In the genomic region with DNA sequence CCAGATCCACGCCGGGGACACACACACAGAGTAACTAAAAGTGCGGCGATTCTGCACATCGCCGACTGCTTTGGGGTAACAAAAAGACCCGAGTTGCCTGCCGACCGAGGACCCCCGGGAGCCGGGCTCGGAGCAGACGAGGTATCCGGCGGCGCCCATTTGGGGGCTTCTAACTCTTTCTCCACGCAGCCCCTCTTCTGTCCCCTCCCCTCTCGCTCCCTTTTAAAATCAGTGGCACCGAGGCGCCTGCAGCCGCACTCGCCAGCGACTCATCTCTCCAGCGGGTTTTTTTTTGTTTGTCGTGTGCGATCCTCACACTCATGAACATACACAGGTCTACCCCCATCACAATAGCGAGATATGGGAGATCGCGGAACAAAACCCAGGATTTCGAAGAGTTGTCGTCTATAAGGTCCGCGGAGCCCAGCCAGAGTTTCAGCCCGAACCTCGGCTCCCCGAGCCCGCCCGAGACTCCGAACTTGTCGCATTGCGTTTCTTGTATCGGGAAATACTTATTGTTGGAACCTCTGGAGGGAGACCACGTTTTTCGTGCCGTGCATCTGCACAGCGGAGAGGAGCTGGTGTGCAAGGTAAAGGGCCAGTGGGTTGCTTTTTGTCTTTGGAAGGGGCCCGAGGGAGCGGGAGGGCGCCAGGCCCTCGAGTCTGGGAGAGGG, we compare ENCODE assay signal across 8 cellular contexts. TPM values are rescaled to one million over a fixed set of nuclear protein-coding genes. Genes with fewer than 3 reads are reported as not detected.
DNase-seq lines count a peak whose midpoint lies in the region; ATAC-seq, FAIRE-seq and TF ChIP-seq lines count a peak whose summit lies in the region.

No MANE protein-coding gene starts in this region.

- peak overlapping the region; percentile 5; the same call in 2 of the 3 replicates for H2BK15ac ChIP-seq in IMR-90 (ENCODE audit: low read depth, low read length)
- H2BK15ac ChIP-seq in H1 (ENCODE audit: low read length): peak overlapping the region; percentile 24; the same call in 1 of the 2 replicates

- no peak for FAIRE-seq in H1 (lab: Jason Lieb, UNC)
- FAIRE-seq in GM19239 (lab: Jason Lieb, UNC): no peak

- dilution Hi-C loops in IMR-90 (cut with HindIII; ENCODE audit: low sequenced_read_pairs, unreplicated experiment): no loop called here

- H3K23ac ChIP-seq in IMR-90 (ENCODE audit: low read depth, low read length): peak overlapping the region; percentile 97
- no peak overlapping the region for H3K23ac ChIP-seq in H1 (ENCODE audit: insufficient read length)

- H3K79me2 ChIP-seq in H1 (ENCODE audit: control insufficient read depth in 1 of 2, insufficient read depth in 2 of 2, low read length in 2 of 2): peaks cover 15 to 54% of the 10 kb centered on the region in 2 experiments

- TF ChIP-seq CTCF in IMR-90 (conservative IDR thresholded peaks at IDR 0.05; ENCODE audit: low read depth, low read length) (no peak), H1 (IDR thresholded peaks at IDR 0.05; ENCODE audit: control extremely low read depth in 1 of 3, insufficient read depth in 1 of 3, low read depth in 1 of 3, low read length in 3 of 3) (no peak), upper lobe of left lung (IDR thresholded peaks at IDR 0.05) (no peak)

- H2BK20ac ChIP-seq in IMR-90 (ENCODE audit: low read depth, low read length) (peak overlapping the region; percentile 64; the same call in 1 of the 2 replicates), H1 (ENCODE audit: low read length) (no peak overlapping the region; the same call in 1 of the 2 replicates)

- no peaks in the 10 kb centered on the region for H3K9me3 Mint-ChIP-seq in activated CD4-positive, alpha-beta T cell treated with anti-CD3 and anti-CD28 coated beads, Interleukin-2, amount 10 ng/mL, durations not matched to agents 7 days and 5 days
- H3K9me3 Mint-ChIP-seq in naive B cell: no peaks in the 10 kb centered on the region

- TF ChIP-seq RAD21 in IMR-90 (IDR thresholded peaks at IDR 0.05; ENCODE audit: low read length) (0 out of 2 replicates have a peak, but pooled peaks have one; percentile 4), H1 (IDR thresholded peaks at IDR 0.05 in 1 of 2, conservative IDR thresholded peaks at IDR 0.05 in 1 of 2; ENCODE audit: low read depth in 2 of 2, low read length in 2 of 2) (no peak)

- H2BK120ac ChIP-seq in IMR-90 (ENCODE audit: low read depth, low read length) (peak overlapping the region; percentile 87), H1 (replicated peaks; ENCODE audit: low read depth, low read length) (no peak overlapping the region)

- H3K27ac Mint-ChIP-seq in activated CD4-positive, alpha-beta T cell treated with anti-CD3 and anti-CD28 coated beads, Interleukin-2, amount 10 ng/mL, durations not matched to agents 7 days and 5 days: peak overlapping the region; percentile 94
- peak overlapping the region; percentile 93 to 98 (median 96) for H3K27ac Mint-ChIP-seq in naive B cell

- no peaks in the 10 kb centered on the region for H3K27me3 ChIP-seq in IMR-90 (ENCODE audit: control insufficient read depth, insufficient read depth, low read length)
- no peaks in the 10 kb centered on the region for H3K27me3 ChIP-seq in H1 (replicated peaks in 1 of 4; ENCODE audit: control insufficient read depth in 3 of 4, extremely low read depth in 1 of 4, insufficient read depth in 3 of 4, low read length in 3 of 4)
- H3K27me3 ChIP-seq in upper lobe of left lung: no peaks in the 10 kb centered on the region

- CTCF ChIA-PET in IMR-90 (lab: Yijun Ruan, JAX) (interaction anchor here (0.9 to 2.7 kb wide), 5 partner anchors 184 to 668 kb away, joined by 3 to 12 read pairs (median 3); no protein-coding TSS in a partner anchor), H1 (lab: Charles Lee; ENCODE audit: partially characterized antibody) (interaction anchor here (0.6 to 3.9 kb wide), 10 partner anchors 22 to 1443 kb away, joined by 3 to 22 read pairs (median 3); no protein-coding TSS in a partner anchor)
- CTCF ChIA-PET in activated CD4-positive, alpha-beta T cell treated with anti-CD3 and anti-CD28 coated beads, Interleukin-2, amount 10 ng/mL, durations not matched to agents 7 days and 5 days (lab: Charles Lee): interaction anchor here (0.7 to 2.8 kb wide), 12 partner anchors 8 to 932 kb away, joined by 3 to 13 read pairs (median 4); no protein-coding TSS in a partner anchor

- TF ChIP-seq POLR2A in IMR-90 (IDR thresholded peaks at IDR 0.05; ENCODE audit: low read depth, low read length) (peak; percentile 34; the same call in 1 of the 2 replicates), H1 (IDR thresholded peaks at IDR 0.05; ENCODE audit: control extremely low read depth in 1 of 2, low read depth in 2 of 2, low read length in 2 of 2) (no peak; a peak in 1 of 3 replicates), upper lobe of left lung (IDR thresholded peaks at IDR 0.05) (no peak)

- H3K4me1 ChIP-seq in IMR-90 (ENCODE audit: control insufficient read depth, insufficient read depth, low read length): peaks cover 16% of the 10 kb centered on the region
- H3K4me1 ChIP-seq in H1 (replicated peaks in 1 of 4; ENCODE audit: control insufficient read depth in 3 of 4, insufficient read depth in 4 of 4, low read length in 3 of 4): peaks cover 4 to 16% (median 9%) of the 10 kb centered on the region in 4 experiments; a peak in 6 of 7 replicates
- peaks cover 20 to 54% (median 45%) of the 10 kb centered on the region in 4 donors for H3K4me1 ChIP-seq in upper lobe of left lung

- peaks cover 60% of the 10 kb centered on the region for H3K4me1 Mint-ChIP-seq in activated CD4-positive, alpha-beta T cell treated with anti-CD3 and anti-CD28 coated beads, Interleukin-2, amount 10 ng/mL, durations not matched to agents 7 days and 5 days
- H3K4me1 Mint-ChIP-seq in naive B cell: peaks cover 44 to 58% (median 53%) of the 10 kb centered on the region in 3 donors

- H3K4me2 ChIP-seq in IMR-90 (ENCODE audit: low read depth, low read length): peak overlapping the region; percentile 68
- H3K4me2 ChIP-seq in H1 (ENCODE audit: insufficient read depth in 1 of 2, low read depth in 2 of 2, low read length in 2 of 2): peak overlapping the region; percentile 68 to 83

- peak overlapping the region; percentile 95 for H3K4me3 Mint-ChIP-seq in activated CD4-positive, alpha-beta T cell treated with anti-CD3 and anti-CD28 coated beads, Interleukin-2, amount 10 ng/mL, durations not matched to agents 7 days and 5 days
- peak overlapping the region; percentile 96 to 100 (median 98) for H3K4me3 Mint-ChIP-seq in naive B cell

- intact Hi-C loops in IMR-90 (cut with micrococcal nuclease): loop anchor here (1.0 to 5.0 kb wide), 12 partner anchors 161 to 888 kb away; no protein-coding TSS in a partner anchor

- H3K9me1 ChIP-seq in IMR-90 (ENCODE audit: insufficient read depth, low read length): peaks cover 9% of the 10 kb centered on the region; the same call in 1 of the 2 replicates

- H3K23me2 ChIP-seq in H1 (ENCODE audit: low read depth, low read length): peaks cover 3% of the 10 kb centered on the region; the same call in 1 of the 2 replicates

- peak overlapping the region; percentile 13 for H2AK9ac ChIP-seq in IMR-90 (replicated peaks; ENCODE audit: low read depth, low read length, poor library complexity)

- peak overlapping the region; percentile 43; the same call in 1 of the 2 replicates for H4K91ac ChIP-seq in IMR-90 (ENCODE audit: insufficient read depth, low read depth, low read length)
- peak overlapping the region; percentile 76 for H4K91ac ChIP-seq in H1 (replicated peaks; ENCODE audit: insufficient read length, low read length)

- H4K8ac ChIP-seq in IMR-90 (ENCODE audit: low read depth in 2 of 2, low read length in 2 of 2) (peak overlapping the region; percentile 52 to 86; a peak in 3 of 4 replicates), H1 (ENCODE audit: extremely low read depth, insufficient read depth, low read length) (peak overlapping the region; percentile 87; the same call in 1 of the 2 replicates)

- H3K4me3 ChIP-seq in IMR-90 (ENCODE audit: insufficient read depth, low read depth, low read length) (peak overlapping the region; percentile 92), H1 (ENCODE audit: extremely low read depth in 1 of 4, insufficient read depth in 2 of 4, low read depth in 3 of 4, low read length in 4 of 4) (peak overlapping the region; percentile 74 to 95 (median 83)), upper lobe of left lung (peak overlapping the region; percentile 61 to 83 (median 74))

- H3K56ac ChIP-seq in IMR-90 (ENCODE audit: extremely low read depth, insufficient read depth, low read length) (peak overlapping the region; percentile 62), H1 (replicated peaks; ENCODE audit: insufficient read length, low read depth, low read length) (peak overlapping the region; percentile 77)

- H4K20me1 ChIP-seq in IMR-90 (ENCODE audit: insufficient read depth, low read length): peaks cover 29% of the 10 kb centered on the region; the same call in 1 of the 2 replicates
- peaks cover 13 to 24% of the 10 kb centered on the region in 2 experiments for H4K20me1 ChIP-seq in H1 (replicated peaks in 1 of 2; ENCODE audit: control insufficient read depth in 1 of 2, insufficient read depth in 2 of 2, low read length in 2 of 2)

- in situ Hi-C loops in IMR-90 (cut with MboI; ENCODE audit: low sequenced_read_pairs): loop anchor here (5.0 to 10.0 kb wide), 6 partner anchors 289 to 886 kb away; no protein-coding TSS in a partner anchor

- 0% methylated on average over 20 of the region's 50 CpGs; no CpG with 5 or more reads in 1 of the 2 experiments for WGBS in IMR-90 (ENCODE audit: extremely low coverage in 2 of 2, insufficient read length in 1 of 2), 2 experiments
- 1% methylated on average over 50 of the region's 50 CpGs; no CpG with 5 or more reads in 1 of the 2 experiments for WGBS in H1 (ENCODE audit: extremely low coverage in 1 of 2, insufficient coverage in 1 of 2, insufficient read length in 1 of 2, insufficient replicate concordance in 2 of 2, low coverage in 1 of 2, low lambda C conversion rate in 2 of 2, missing lambda C conversion rate in 1 of 2), 2 experiments
- WGBS in upper lobe of left lung, 2 donors: 1 to 3% methylated on average over 35 to 48 of the region's 50 CpGs

- H3K4ac ChIP-seq in IMR-90 (ENCODE audit: low read depth, low read length) (peak overlapping the region; percentile 89), H1 (replicated peaks; ENCODE audit: insufficient read length, low read depth, low read length) (peak overlapping the region; percentile 44)

- H3K36me3 Mint-ChIP-seq in activated CD4-positive, alpha-beta T cell treated with anti-CD3 and anti-CD28 coated beads, Interleukin-2, amount 10 ng/mL, durations not matched to agents 7 days and 5 days (ENCODE audit: low read depth): peaks cover 54% of the 10 kb centered on the region
- H3K36me3 Mint-ChIP-seq in naive B cell: peaks cover 0 to 9% of the 10 kb centered on the region in 2 donors

- H3K27ac ChIP-seq in IMR-90 (ENCODE audit: insufficient read depth, low read length) (peak overlapping the region; percentile 93), H1 (ENCODE audit: low read depth, low read length) (0 out of 2 replicates have a peak overlapping the region, but pooled peaks have one; percentile 17), upper lobe of left lung (peak overlapping the region; percentile 90 to 98 (median 93))

- ATAC-seq in IMR-90 (ENCODE audit: low read depth) (no peak), naive B cell (ENCODE audit: low read depth in 2 of 2) (no peak), upper lobe of left lung (ENCODE audit: low FRiP score in 2 of 2) (no peak)

- peak overlapping the region; percentile 78 for H2BK5ac ChIP-seq in IMR-90 (ENCODE audit: low read depth, low read length, poor library complexity, severe bottlenecking)
- peak overlapping the region; percentile 62; the same call in 1 of the 2 replicates for H2BK5ac ChIP-seq in H1 (ENCODE audit: low read depth, low read length)

- H3K9me3 ChIP-seq in IMR-90 (ENCODE audit: control insufficient read depth, insufficient read depth, low read length): no peaks in the 10 kb centered on the region
- H3K9me3 ChIP-seq in H1 (ENCODE audit: insufficient read depth in 2 of 2, low read depth in 1 of 2, low read length in 1 of 2): no peaks in the 10 kb centered on the region
- no peaks in the 10 kb centered on the region for H3K9me3 ChIP-seq in upper lobe of left lung

- 0 out of 2 replicates have a peak overlapping the region, but pooled peaks have one; percentile 0 for H2AK5ac ChIP-seq in IMR-90 (ENCODE audit: low read depth, low read length)
- no peak overlapping the region for H2AK5ac ChIP-seq in H1 (ENCODE audit: low read depth, low read length)

- peaks cover 12% of the 10 kb centered on the region for H3K27me3 Mint-ChIP-seq in activated CD4-positive, alpha-beta T cell treated with anti-CD3 and anti-CD28 coated beads, Interleukin-2, amount 10 ng/mL, durations not matched to agents 7 days and 5 days
- H3K27me3 Mint-ChIP-seq in naive B cell: no peaks in the 10 kb centered on the region

- DNase-seq in COLO668 (lab: John Stamatoyannopoulos, UW; ENCODE audit: unreplicated experiment): peak; percentile 44
- peak; percentile 27 for DNase-seq in IMR-90
- DNase-seq in activated CD4-positive, alpha-beta T cell treated with anti-CD3 and anti-CD28 coated beads, Interleukin-2, amount 10 ng/mL, durations not matched to agents 7 days and 5 days: peak; percentile 33
- DNase-seq in H1 (ENCODE audit: low read depth in 1 of 2, low spot score in 2 of 2): peak in 1 of 2 experiments; percentile 64
- peak; percentile 25 for DNase-seq in naive B cell
- peak; percentile 45 to 75 for DNase-seq in upper lobe of left lung
- no peak for DNase-seq in GM19239 (ENCODE audit: insufficient read length, low spot score)
- no peak for DNase-seq in hippocampal formation (lab: John Stamatoyannopoulos, UW)

- H3K18ac ChIP-seq in IMR-90 (ENCODE audit: low read depth, low read length): peak overlapping the region; percentile 89
- peak overlapping the region; percentile 65 for H3K18ac ChIP-seq in H1 (ENCODE audit: extremely low read depth, low read length)

- TSS peak; percentile 68 for BruUV-seq in IMR-90 (replicated peaks; lab: Mats Ljungman, UMichigan)

- H2AFZ ChIP-seq in IMR-90 (replicated peaks; ENCODE audit: low read length, poor library complexity) (peak overlapping the region; percentile 89), H1 (ENCODE audit: low read length) (no peak overlapping the region)

- H4K5ac ChIP-seq in IMR-90 (ENCODE audit: low read depth, low read length) (peak overlapping the region; percentile 61), H1 (ENCODE audit: insufficient read length, low read depth, low read length) (no peak overlapping the region)

- H3K9ac ChIP-seq in IMR-90 (ENCODE audit: low read depth, low read length) (peak overlapping the region; percentile 93), H1 (replicated peaks in 1 of 4; ENCODE audit: extremely low read depth in 1 of 4, low read depth in 3 of 4, low read length in 3 of 4) (peak overlapping the region; percentile 46 to 81 (median 76))

- peak overlapping the region; percentile 93 for H3K14ac ChIP-seq in IMR-90 (replicated peaks; ENCODE audit: low read depth, low read length)
- no peak overlapping the region for H3K14ac ChIP-seq in H1 (ENCODE audit: insufficient read length)

- POLR2A ChIA-PET in IMR-90 (lab: Charles Lee; ENCODE audit: unreplicated experiment) (no interaction called here), H1 (lab: Charles Lee; ENCODE audit: partially characterized antibody) (interaction anchor here (1.1 to 1.5 kb wide), 4 partner anchors 14 to 973 kb away, joined by 3 to 5 read pairs (median 4); no protein-coding TSS in a partner anchor)
- POLR2A ChIA-PET in activated CD4-positive, alpha-beta T cell treated with anti-CD3 and anti-CD28 coated beads, Interleukin-2, amount 10 ng/mL, durations not matched to agents 7 days and 5 days (lab: Charles Lee): interaction anchor here (0.6 to 0.9 kb wide), 3 partner anchors 9 to 531 kb away, joined by 3 to 6 read pairs (median 3); no protein-coding TSS in a partner anchor

- H3K36me3 ChIP-seq in IMR-90 (ENCODE audit: control insufficient read depth, insufficient read depth, low read length) (peaks cover 2% of the 10 kb centered on the region; the same call in 1 of the 2 replicates), H1 (ENCODE audit: control insufficient read depth in 2 of 4, insufficient read depth in 4 of 4, low read length in 3 of 4) (peaks cover 0 to 4% (median under 1%) of the 10 kb centered on the region in 4 experiments; a peak in 1 of 8 replicates), upper lobe of left lung (peaks cover 0 to under 1% (median 0%) of the 10 kb centered on the region in 4 donors)

- H3K79me1 ChIP-seq in IMR-90 (ENCODE audit: low read depth in 1 of 2, low read length in 2 of 2): peaks cover 0 to 57% of the 10 kb centered on the region in 2 experiments; a peak in 3 of 4 replicates
- no peaks in the 10 kb centered on the region; the same call in 1 of the 2 replicates for H3K79me1 ChIP-seq in H1 (ENCODE audit: low read depth, low read length)

- TF ChIP-seq EP300 in H1 (IDR thresholded peaks at IDR 0.05; ENCODE audit: borderline replicate concordance in 1 of 2, low read depth in 2 of 2, low read length in 2 of 2) (no peak), upper lobe of left lung (IDR thresholded peaks at IDR 0.05) (no peak)

- no peak overlapping the region for H2BK12ac ChIP-seq in H1 (ENCODE audit: low read depth, low read length)

RNA-seq across cellular contexts. Expression of gene TRIB2, which starts 1.4 kb away (rescaled TPM):
- total RNA-seq in IMR-90 (2012; rRNA removed): 12.7 and 16.1 TPM in 2 replicates
- polyA plus RNA-seq in IMR-90 (2012; rRNA removed): 10.7 and 12.0 TPM in 2 replicates
- polyA plus RNA-seq in IMR-90 (2012; cell fraction: cytosol; rRNA removed): 8.4 and 17.9 TPM in 2 replicates
- polyA plus RNA-seq in IMR-90 (2012; cell fraction: nucleus; rRNA removed; ENCODE audit: low replicate concordance): 30.1 and 46.8 TPM in 2 replicates
- 10 to 100 TPM; 85.4 to 96.5 TPM for total RNA-seq in activated CD4-positive, alpha-beta T cell treated with anti-CD3 and anti-CD28 coated beads, Interleukin-2, amount 10 ng/mL, durations not matched to agents 7 days and 5 days
- 57.0 and 57.3 TPM in 2 replicates for total RNA-seq in H1 (2021; fragmentation: NEBNext Ultra II Directional; extraction: Animal tissue kit (Norgen Biotek cat#: 25700))
- polyA plus RNA-seq in H1 (2011; rRNA removed): 40.8 and 55.1 TPM in 2 replicates
- 53.2 TPM for polyA plus RNA-seq in H1 (2011; cell fraction: cytosol; rRNA removed)
- 51.6 TPM for polyA plus RNA-seq in H1 (2011; cell fraction: nucleus; rRNA removed)
- polyA plus RNA-seq in H1 (2012, experiment 1 of 2): 55.5 to 79.9 TPM (median 61.3 TPM) in 4 replicates
- 17.4 TPM for polyA plus RNA-seq in H1 (2012, experiment 2 of 2)
- polyA plus RNA-seq in H1 (2013, experiment 1 of 2): 70.6 TPM
- 72.8 TPM for polyA plus RNA-seq in H1 (2013, experiment 2 of 2)
- polyA minus RNA-seq in H1 (2011; rRNA and poly(A)+ RNA removed): 47.1 and 52.7 TPM in 2 replicates
- polyA minus RNA-seq in H1 (2011; cell fraction: cytosol; rRNA and poly(A)+ RNA removed): 51.4 TPM
- polyA minus RNA-seq in H1 (2011; cell fraction: nucleus; rRNA and poly(A)+ RNA removed): 65.9 TPM
- polyA plus RNA-seq in naive B cell (ENCODE audit: low read depth in 6 of 6): 10 to 100 TPM; 48.4 to 94.2 (median 58.6) TPM
- 100 to 1,000 TPM in 1 of 6 donors, 10 to 100 TPM in 5; 25.4 to 104 (median 42.4) TPM for total RNA-seq in upper lobe of left lung

Comparison
In these comparisons a context has a peak if more than half of its experiments do, and no peak if none do; other contexts are left out.
1. DNase-seq: peak in COLO668 (single experiment), IMR-90 (single experiment), activated CD4-positive, alpha-beta T cell treated with anti-CD3 and anti-CD28 coated beads, Interleukin-2, amount 10 ng/mL, durations not matched to agents 7 days and 5 days (single experiment), naive B cell (single experiment) and upper lobe of left lung (2 of 2); none in GM19239 (single experiment) and hippocampal formation (0 of 2).
2. H3K27ac ChIP-seq: peak in every context shown above with its lines; median percentile 93 in IMR-90; 93 in upper lobe of left lung; 17 in H1.
3. Peak in every context shown above with its lines, with median percentiles within 50 percentile points of each other: H3K4me3 ChIP-seq.